In genomic region chr18:48036641-48037421, GRCh38 we compare ENCODE assay signal across 14 cellular contexts.
DNase-seq lines count a peak whose midpoint lies in the region; ATAC-seq and TF ChIP-seq lines count a peak whose summit lies in the region.
"Had no signal": no experiment of that assay in that cellular context is flagged by ENCODE, and none has a peak within 500 bp of the region (broad histone marks: within the 10 kb centered on the region; RNA-seq: fewer than 3 reads in every experiment).

No MANE protein-coding gene starts in this region.

- H3K27me3 ChIP-seq in adrenal gland: no peaks in the 10 kb centered on the region
- H3K27me3 ChIP-seq in lower lobe of right lung (ENCODE audit: low read depth): no peaks in the 10 kb centered on the region

- H3K4me3 ChIP-seq in adrenal gland (no peak overlapping the region), lower lobe of right lung (no peak overlapping the region)
- H3K4me3 ChIP-seq: GM23338, SK-N-MC had no signal

- no peaks in the 10 kb centered on the region for H3K9me3 ChIP-seq in adrenal gland (replicated peaks in 1 of 3)
- H3K9me3 ChIP-seq in lower lobe of right lung: no peaks in the 10 kb centered on the region

- intact Hi-C loops in cardiac septum (cut with DNase I): loop anchor here (5.0 to 10.0 kb wide), 2 partner anchors 305 to 628 kb away; no protein-coding TSS in a partner anchor
- intact Hi-C loops in Right ventricle myocardium superior (cut with DNase I): no loop called here
- intact Hi-C loops in adrenal gland (cut with DNase I): loop anchor here in 1 of 2 donors (10.0 kb wide), 1 partner anchor 88 kb away; no protein-coding TSS in a partner anchor
- intact Hi-C loops in lower lobe of right lung (cut with DNase I): no loop called here

- no peaks in the 10 kb centered on the region for H3K36me3 ChIP-seq in adrenal gland (replicated peaks in 1 of 2)
- no peaks in the 10 kb centered on the region for H3K36me3 ChIP-seq in lower lobe of right lung

- peak overlapping the region in 3 of 5 donors; percentile 26 to 83 (median 83) for H3K27ac ChIP-seq in adrenal gland
- peak overlapping the region; percentile 31 for H3K27ac ChIP-seq in lower lobe of right lung
- H3K27ac ChIP-seq: SK-N-MC had no signal

- H3K4me1 ChIP-seq in adrenal gland (replicated peaks in 1 of 2) (peaks cover 25 to 44% of the 10 kb centered on the region in 2 donors), lower lobe of right lung (peaks cover 14% of the 10 kb centered on the region)

- DNase-seq in cardiac septum (ENCODE audit: low spot score) (peak; percentile 47), Right ventricle myocardium superior (no peak), adrenal gland (peak in 5 of 7 donors; percentile 17 to 57 (median 36)), lower lobe of right lung (no peak), ureter (ENCODE audit: low spot score) (peak; percentile 36), erythroblast (lab: John Stamatoyannopoulos, UW) (no peak)
- DNase-seq: activated naive CD8-positive, alpha-beta T cell treated with anti-CD3 and anti-CD28 coated beads for 36 hours; retina; stimulated activated CD4-positive, alpha-beta T cell treated with anti-CD3 and anti-CD28 coated beads, Interleukin-4, amount 100 ng/mL, for 4 hours; stimulated activated naive CD4-positive, alpha-beta T cell had no signal

- TF ChIP-seq POLR2A in adrenal gland (IDR thresholded peaks at IDR 0.05): no peak
- TF ChIP-seq POLR2A in erythroblast (IDR thresholded peaks at IDR 0.05; ENCODE audit: low read length): no peak
- no peak for TF ChIP-seq POLR2A in GM18505 (IDR thresholded peaks at IDR 0.05; ENCODE audit: borderline replicate concordance, extremely low read depth, insufficient read depth, insufficient read length)

- no peak for TF ChIP-seq CTCF in adrenal gland (IDR thresholded peaks at IDR 0.05)
- no peak for TF ChIP-seq CTCF in lower lobe of right lung (IDR thresholded peaks at IDR 0.05)

- no peak for ATAC-seq in Right ventricle myocardium superior (ENCODE audit: poor library complexity)
- ATAC-seq in lower lobe of right lung: peak; percentile 54 to 58
- ATAC-seq in GM19328 (IDR thresholded peaks at IDR 0.05; ENCODE audit: unreplicated experiment): no peak
- ATAC-seq in GM18505 (IDR thresholded peaks at IDR 0.05; ENCODE audit: unreplicated experiment): no peak

- WGBS in adrenal gland, 4 donors: 56 to 81% (median 68%) methylated on average over 14 of the region's 14 CpGs

Comparison
In these comparisons a context has a peak if more than half of its experiments do, and no peak if none do; other contexts are left out.
1. DNase-seq: peak in cardiac septum (single experiment), adrenal gland (5 of 7) and ureter (single experiment); none in Right ventricle myocardium superior (single experiment), lower lobe of right lung (single experiment) and erythroblast (0 of 2).
2. ATAC-seq: peak in lower lobe of right lung (2 of 2); none in Right ventricle myocardium superior (single experiment), GM19328 (single experiment) and GM18505 (single experiment).